In genomic region chr9:503881-504852, GRCh38 we compare ENCODE assay signal across 8 cellular contexts. TPM values are rescaled to one million over a fixed set of nuclear protein-coding genes. Genes with fewer than 3 reads are reported as not detected.
DNase-seq lines count a peak whose midpoint lies in the region; ATAC-seq, FAIRE-seq and TF ChIP-seq lines count a peak whose summit lies in the region.

Gene KANK1 (plus strand): TSS chr9:504695.

- H3K36me3 ChIP-seq in WERI-Rb-1 (peaks cover 4% of the 10 kb centered on the region), mammary epithelial cell (ENCODE audit: insufficient read depth, low read length) (no peaks in the 10 kb centered on the region)

- peak; percentile 87 for DNase-seq in GM12891 (ENCODE audit: insufficient read length, low spot score)
- peak; percentile 69 for DNase-seq in NCI-H1105 treated with DMSO at 0.1 percent for 48 hours (lab: John Stamatoyannopoulos, UW)
- peak; percentile 84 for DNase-seq in WERI-Rb-1
- DNase-seq in mammary epithelial cell, result peak; percentile 81
- peak; percentile 94 for DNase-seq in iPS-NIHi11 (ENCODE audit: low spot score)
- no peak for DNase-seq in OCI-M2 (lab: John Stamatoyannopoulos, UW; ENCODE audit: unreplicated experiment)

- H3K4me1 ChIP-seq in mammary epithelial cell (ENCODE audit: insufficient read depth, low read length), result peaks cover 14% of the 10 kb centered on the region

- peaks cover 34% of the 10 kb centered on the region for H3K79me2 ChIP-seq in mammary epithelial cell (ENCODE audit: insufficient read depth, low read length)

- H3K4me3 ChIP-seq in WERI-Rb-1 (ENCODE audit: low read depth, low read length) (peak within 1 kb of the TSS; percentile 59), mammary epithelial cell (replicated peaks in 1 of 3; ENCODE audit: insufficient read depth in 1 of 3, low read depth in 2 of 3, low read length in 3 of 3) (peak within 1 kb of the TSS; percentile 63 to 87 (median 83)), skin epidermis (peak within 1 kb of the TSS; percentile 49 to 84 (median 67))

- H3K9me3 ChIP-seq in WERI-Rb-1 (ENCODE audit: severe bottlenecking) (no peaks in the 10 kb centered on the region), mammary epithelial cell (replicated peaks; ENCODE audit: insufficient read depth, low read length) (no peaks in the 10 kb centered on the region)

- H3K27ac ChIP-seq in WERI-Rb-1 (peak within 1 kb of the TSS; percentile 95), mammary epithelial cell (ENCODE audit: insufficient read depth, low read depth, low read length) (peak within 1 kb of the TSS; percentile 52), skin epidermis (peak within 1 kb of the TSS in 19 of 21 experiments; percentile 3 to 84 (median 61))

- BruUV-seq in mammary epithelial cell (replicated peaks; lab: Mats Ljungman, UMichigan), result no TSS peak

- in situ Hi-C loops in mammary epithelial cell (cut with MboI; ENCODE audit: low sequenced_read_pairs in 2 of 2), result no loop called here

- TF ChIP-seq CTCF in WERI-Rb-1 (IDR thresholded peaks at IDR 0.05; ENCODE audit: low read depth, low read length), result peak; percentile 48
- peak in 1 of 2 donors; percentile 36 for TF ChIP-seq CTCF in mammary epithelial cell (conservative IDR thresholded peaks at IDR 0.05 in 1 of 2, IDR thresholded peaks at IDR 0.05 in 1 of 2; ENCODE audit: extremely low read depth in 1 of 2, insufficient read depth in 1 of 2, low read depth in 1 of 2, low read length in 2 of 2)

- intact Hi-C loops in mammary epithelial cell (cut with micrococcal nuclease), result loop anchor here (2.0 to 10.0 kb wide), 4 partner anchors 27 to 251 kb away; no protein-coding TSS in a partner anchor

- FAIRE-seq in GM12891 (lab: Jason Lieb, UNC), result peak; percentile 89

- H3K27me3 ChIP-seq in WERI-Rb-1 (ENCODE audit: insufficient read depth, low read depth, severe bottlenecking) (no peaks in the 10 kb centered on the region), mammary epithelial cell (ENCODE audit: insufficient read depth, low read length) (no peaks in the 10 kb centered on the region)

- dilution Hi-C loops in mammary epithelial cell (cut with HindIII; ENCODE audit: low sequenced_read_pairs), result no loop called here

- peak; percentile 78 for ATAC-seq in HG02623 (IDR thresholded peaks at IDR 0.05; ENCODE audit: unreplicated experiment)

- H2AFZ ChIP-seq in mammary epithelial cell (ENCODE audit: low read depth, low read length), result peak within 1 kb of the TSS; percentile 97

- CTCF ChIA-PET in mammary epithelial cell (lab: Charles Lee; ENCODE audit: low non-redundant PET), result interaction anchor here (0.6 kb wide), 1 partner anchor 119 kb away, joined by 4 read pairs; no protein-coding TSS in a partner anchor

- H3K9ac ChIP-seq in mammary epithelial cell (ENCODE audit: insufficient read depth, low read length), result peak within 1 kb of the TSS; percentile 58

- 2% methylated on average over 46 of the region's 119 CpGs for WGBS in mammary epithelial cell (ENCODE audit: low coverage, missing lambda C conversion rate)

- no peak for TF ChIP-seq POLR2A in GM12891 (IDR thresholded peaks at IDR 0.05; ENCODE audit: low read depth, low read length)

- peak within 1 kb of the TSS; percentile 93 for H3K4me2 ChIP-seq in mammary epithelial cell (ENCODE audit: insufficient read depth, low read depth, low read length)

- H4K20me1 ChIP-seq in mammary epithelial cell (ENCODE audit: insufficient read depth, low read length), result no peaks in the 10 kb centered on the region

TF ChIP-seq in GM12891, 5 proteins besides CTCF, POLR2A, EP300 and RAD21:
- TF ChIP-seq POU2F2 (IDR thresholded peaks at IDR 0.05; ENCODE audit: low read depth, low read length) (no peak), POLR2AphosphoS5 (IDR thresholded peaks at IDR 0.05; ENCODE audit: low read depth, low read length) (no peak), SPI1 (IDR thresholded peaks at IDR 0.05; ENCODE audit: low read depth, low read length) (no peak), PAX5 (IDR thresholded peaks at IDR 0.05; ENCODE audit: insufficient read depth, low read length, severe bottlenecking) (no peak), TAF1 (IDR thresholded peaks at IDR 0.05; ENCODE audit: low read depth, low read length) (no peak)

RNA-seq across cellular contexts. Expression of gene KANK1, which starts in this region (rescaled TPM):
- 0.22 TPM for polyA plus RNA-seq in GM12891 (2012; ENCODE audit: low read depth, missing spikeins)
- 10 to 100 TPM; 52.7 to 75.5 TPM for total RNA-seq in mammary epithelial cell
- 80.2 TPM for polyA plus RNA-seq in mammary epithelial cell
- 109 TPM for polyA minus RNA-seq in mammary epithelial cell
